Comparison of ENCODE assay signal across 1 cellular context in genomic region chr2:11828933-11829323, GRCh38.
TF ChIP-seq lines count a peak whose summit lies in the region.

No MANE protein-coding gene starts in this region.

TF ChIP-seq in GM12878, 131 proteins besides CTCF, POLR2A, EP300 and RAD21 (continued from another document):
- TF ChIP-seq ZNF687 (IDR thresholded peaks at IDR 0.05) = no peak
- TF ChIP-seq MTA3 (IDR thresholded peaks at IDR 0.05; ENCODE audit: borderline replicate concordance, low read length) = no peak
